1 cellular context compared by ENCODE assay signal in the genomic region with DNA sequence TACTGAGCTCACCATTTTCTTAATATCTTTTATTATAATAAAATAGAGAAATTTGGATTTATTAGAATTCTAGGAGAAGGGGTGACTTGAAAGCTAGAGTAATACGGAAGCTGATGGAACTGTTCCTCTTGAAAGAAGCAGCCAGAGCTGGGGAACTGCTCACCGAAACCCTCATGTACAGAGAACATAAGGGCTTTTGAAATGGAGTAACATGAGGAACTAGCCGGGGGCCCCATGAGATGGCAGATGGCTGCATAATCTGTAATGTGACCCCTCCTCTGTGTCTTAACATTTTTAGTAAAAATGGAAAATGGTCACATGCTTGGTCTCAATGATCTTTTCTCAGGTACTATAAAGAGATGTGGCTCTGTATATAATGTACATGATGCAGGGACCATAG.
TF ChIP-seq lines count a peak whose summit lies in the region.

No MANE protein-coding gene starts in this region.

TF ChIP-seq in WTC11, 78 proteins besides CTCF, POLR2A, EP300 and RAD21 (continued from another document):
- TF ChIP-seq, protein P1, sequence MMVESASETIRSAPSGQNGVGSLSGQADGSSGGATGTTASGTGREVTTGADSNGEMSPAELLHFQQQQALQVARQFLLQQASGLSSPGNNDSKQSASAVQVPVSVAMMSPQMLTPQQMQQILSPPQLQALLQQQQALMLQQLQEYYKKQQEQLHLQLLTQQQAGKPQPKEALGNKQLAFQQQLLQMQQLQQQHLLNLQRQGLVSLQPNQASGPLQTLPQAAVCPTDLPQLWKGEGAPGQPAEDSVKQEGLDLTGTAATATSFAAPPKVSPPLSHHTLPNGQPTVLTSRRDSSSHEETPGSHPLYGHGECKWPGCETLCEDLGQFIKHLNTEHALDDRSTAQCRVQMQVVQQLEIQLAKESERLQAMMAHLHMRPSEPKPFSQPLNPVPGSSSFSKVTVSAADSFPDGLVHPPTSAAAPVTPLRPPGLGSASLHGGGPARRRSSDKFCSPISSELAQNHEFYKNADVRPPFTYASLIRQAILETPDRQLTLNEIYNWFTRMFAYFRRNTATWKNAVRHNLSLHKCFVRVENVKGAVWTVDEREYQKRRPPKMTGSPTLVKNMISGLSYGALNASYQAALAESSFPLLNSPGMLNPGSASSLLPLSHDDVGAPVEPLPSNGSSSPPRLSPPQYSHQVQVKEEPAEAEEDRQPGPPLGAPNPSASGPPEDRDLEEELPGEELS (CRISPR knock-in tag; IDR thresholded peaks at IDR 0.05): no peak
- TF ChIP-seq, protein P2, sequence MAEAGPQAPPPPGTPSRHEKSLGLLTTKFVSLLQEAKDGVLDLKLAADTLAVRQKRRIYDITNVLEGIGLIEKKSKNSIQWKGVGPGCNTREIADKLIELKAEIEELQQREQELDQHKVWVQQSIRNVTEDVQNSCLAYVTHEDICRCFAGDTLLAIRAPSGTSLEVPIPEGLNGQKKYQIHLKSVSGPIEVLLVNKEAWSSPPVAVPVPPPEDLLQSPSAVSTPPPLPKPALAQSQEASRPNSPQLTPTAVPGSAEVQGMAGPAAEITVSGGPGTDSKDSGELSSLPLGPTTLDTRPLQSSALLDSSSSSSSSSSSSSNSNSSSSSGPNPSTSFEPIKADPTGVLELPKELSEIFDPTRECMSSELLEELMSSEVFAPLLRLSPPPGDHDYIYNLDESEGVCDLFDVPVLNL (CRISPR knock-in tag; IDR thresholded peaks at IDR 0.05; ENCODE audit: borderline replicate concordance, low read depth): no peak
- TF ChIP-seq ZNF396 (CRISPR knock-in tag; IDR thresholded peaks at IDR 0.05; ENCODE audit: borderline replicate concordance): no peak
- TF ChIP-seq FOXP1 (CRISPR knock-in tag; IDR thresholded peaks at IDR 0.05; ENCODE audit: borderline replicate concordance): no peak
- TF ChIP-seq, protein P3, sequence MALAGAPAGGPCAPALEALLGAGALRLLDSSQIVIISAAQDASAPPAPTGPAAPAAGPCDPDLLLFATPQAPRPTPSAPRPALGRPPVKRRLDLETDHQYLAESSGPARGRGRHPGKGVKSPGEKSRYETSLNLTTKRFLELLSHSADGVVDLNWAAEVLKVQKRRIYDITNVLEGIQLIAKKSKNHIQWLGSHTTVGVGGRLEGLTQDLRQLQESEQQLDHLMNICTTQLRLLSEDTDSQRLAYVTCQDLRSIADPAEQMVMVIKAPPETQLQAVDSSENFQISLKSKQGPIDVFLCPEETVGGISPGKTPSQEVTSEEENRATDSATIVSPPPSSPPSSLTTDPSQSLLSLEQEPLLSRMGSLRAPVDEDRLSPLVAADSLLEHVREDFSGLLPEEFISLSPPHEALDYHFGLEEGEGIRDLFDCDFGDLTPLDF (CRISPR knock-in tag; IDR thresholded peaks at IDR 0.05): no peak
- TF ChIP-seq, protein P4, sequence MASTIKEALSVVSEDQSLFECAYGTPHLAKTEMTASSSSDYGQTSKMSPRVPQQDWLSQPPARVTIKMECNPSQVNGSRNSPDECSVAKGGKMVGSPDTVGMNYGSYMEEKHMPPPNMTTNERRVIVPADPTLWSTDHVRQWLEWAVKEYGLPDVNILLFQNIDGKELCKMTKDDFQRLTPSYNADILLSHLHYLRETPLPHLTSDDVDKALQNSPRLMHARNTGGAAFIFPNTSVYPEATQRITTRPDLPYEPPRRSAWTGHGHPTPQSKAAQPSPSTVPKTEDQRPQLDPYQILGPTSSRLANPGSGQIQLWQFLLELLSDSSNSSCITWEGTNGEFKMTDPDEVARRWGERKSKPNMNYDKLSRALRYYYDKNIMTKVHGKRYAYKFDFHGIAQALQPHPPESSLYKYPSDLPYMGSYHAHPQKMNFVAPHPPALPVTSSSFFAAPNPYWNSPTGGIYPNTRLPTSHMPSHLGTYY (CRISPR knock-in tag; IDR thresholded peaks at IDR 0.05): no peak
- TF ChIP-seq GRHL2 (CRISPR knock-in tag; IDR thresholded peaks at IDR 0.05; ENCODE audit: insufficient replicate concordance, severe bottlenecking): no peak
- TF ChIP-seq HMGA2 (CRISPR knock-in tag; IDR thresholded peaks at IDR 0.05): no peak
- TF ChIP-seq NR2C2 (CRISPR knock-in tag; IDR thresholded peaks at IDR 0.05): no peak
- TF ChIP-seq EMX1 (CRISPR knock-in tag; IDR thresholded peaks at IDR 0.05): no peak
- no peak for TF ChIP-seq CREB1 (CRISPR knock-in tag; IDR thresholded peaks at IDR 0.05)
- no peak for TF ChIP-seq KAT7 (CRISPR knock-in tag; IDR thresholded peaks at IDR 0.05; ENCODE audit: borderline replicate concordance)
- TF ChIP-seq, protein P5, sequence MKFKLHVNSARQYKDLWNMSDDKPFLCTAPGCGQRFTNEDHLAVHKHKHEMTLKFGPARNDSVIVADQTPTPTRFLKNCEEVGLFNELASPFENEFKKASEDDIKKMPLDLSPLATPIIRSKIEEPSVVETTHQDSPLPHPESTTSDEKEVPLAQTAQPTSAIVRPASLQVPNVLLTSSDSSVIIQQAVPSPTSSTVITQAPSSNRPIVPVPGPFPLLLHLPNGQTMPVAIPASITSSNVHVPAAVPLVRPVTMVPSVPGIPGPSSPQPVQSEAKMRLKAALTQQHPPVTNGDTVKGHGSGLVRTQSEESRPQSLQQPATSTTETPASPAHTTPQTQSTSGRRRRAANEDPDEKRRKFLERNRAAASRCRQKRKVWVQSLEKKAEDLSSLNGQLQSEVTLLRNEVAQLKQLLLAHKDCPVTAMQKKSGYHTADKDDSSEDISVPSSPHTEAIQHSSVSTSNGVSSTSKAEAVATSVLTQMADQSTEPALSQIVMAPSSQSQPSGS (CRISPR knock-in tag; IDR thresholded peaks at IDR 0.05; ENCODE audit: borderline replicate concordance, low read depth): no peak
